In genomic region chr16:69123894-69124293, GRCh38 we compare ENCODE assay signal across 8 cellular contexts. TPM values are rescaled to one million over a fixed set of nuclear protein-coding genes. Genes with fewer than 3 reads are reported as not detected.
DNase-seq lines count a peak whose midpoint lies in the region; ATAC-seq, FAIRE-seq and TF ChIP-seq lines count a peak whose summit lies in the region.

No MANE protein-coding gene starts in this region.

- TF ChIP-seq CTCF in astrocyte of the spinal cord (IDR thresholded peaks at IDR 0.05; ENCODE audit: low read depth, low read length) = peak; percentile 63

- H3K4me3 ChIP-seq in astrocyte of the spinal cord (ENCODE audit: low read depth, low read length) = no peak overlapping the region

- TF ChIP-seq POLR2A in GM12892 (IDR thresholded peaks at IDR 0.05; ENCODE audit: low read depth, low read length) = no peak

- DNase-seq in GM03348 (ENCODE audit: low spot score) = peak; percentile 68
- peak; percentile 60 for DNase-seq in NCI-H1092 treated with DMSO at 0.1 percent for 48 hours (lab: John Stamatoyannopoulos, UW)
- DNase-seq in T-helper 1 cell = peak; percentile 33 to 69 (median 53)
- DNase-seq in astrocyte of the spinal cord (ENCODE audit: low read depth, low spot score) = peak; percentile 74
- peak; percentile 82 for DNase-seq in inferior parietal cortex (ENCODE audit: extremely low spot score)
- peak; percentile 49 to 50 for DNase-seq in stimulated activated CD4-positive, alpha-beta T cell treated with anti-CD3 and anti-CD28 coated beads, Interleukin-2, amount 100 ng/mL, for 48 hours
- no peak for DNase-seq in GM12892 (ENCODE audit: insufficient read length)

- in situ Hi-C loops in astrocyte of the spinal cord (cut with HindIII; ENCODE audit: low sequenced_read_pairs) = no loop called here

- no peak for FAIRE-seq in GM12892 (lab: Jason Lieb, UNC)

- no peak for ATAC-seq in HG03460 (IDR thresholded peaks at IDR 0.05; ENCODE audit: unreplicated experiment)

RNA-seq across cellular contexts. Expression of gene CHTF8, which starts 8.5 kb away (rescaled TPM):
- polyA plus RNA-seq in GM12892 (2012; ENCODE audit: missing spikeins) = 73.6 TPM

RNA-seq across cellular contexts. Expression of gene UTP4, which starts 8.6 kb away (rescaled TPM):
- 48.5 TPM for polyA plus RNA-seq in GM12892 (2012; ENCODE audit: missing spikeins)

RNA-seq across cellular contexts. Expression of gene HAS3, which starts 18.4 kb away (rescaled TPM):
- 0.38 TPM for polyA plus RNA-seq in GM12892 (2012; ENCODE audit: missing spikeins)
